Comparison of ENCODE assay signal across 1 cellular context in genomic region chr19:40819479-40820234, GRCh38.
TF ChIP-seq lines count a peak whose summit lies in the region.

No MANE protein-coding gene starts in this region.

TF ChIP-seq in HepG2, 621 proteins besides CTCF, POLR2A, EP300 and RAD21:
- TF ChIP-seq SMC3 (IDR thresholded peaks at IDR 0.05; ENCODE audit: low read length) (peak; percentile 38; the same call in 1 of the 2 replicates), STAG1 (CRISPR knock-in tag; IDR thresholded peaks at IDR 0.05) (peak; percentile 40; the same call in 1 of the 2 replicates)
